ENCODE assay signal across 9 cellular contexts in the genomic region with DNA sequence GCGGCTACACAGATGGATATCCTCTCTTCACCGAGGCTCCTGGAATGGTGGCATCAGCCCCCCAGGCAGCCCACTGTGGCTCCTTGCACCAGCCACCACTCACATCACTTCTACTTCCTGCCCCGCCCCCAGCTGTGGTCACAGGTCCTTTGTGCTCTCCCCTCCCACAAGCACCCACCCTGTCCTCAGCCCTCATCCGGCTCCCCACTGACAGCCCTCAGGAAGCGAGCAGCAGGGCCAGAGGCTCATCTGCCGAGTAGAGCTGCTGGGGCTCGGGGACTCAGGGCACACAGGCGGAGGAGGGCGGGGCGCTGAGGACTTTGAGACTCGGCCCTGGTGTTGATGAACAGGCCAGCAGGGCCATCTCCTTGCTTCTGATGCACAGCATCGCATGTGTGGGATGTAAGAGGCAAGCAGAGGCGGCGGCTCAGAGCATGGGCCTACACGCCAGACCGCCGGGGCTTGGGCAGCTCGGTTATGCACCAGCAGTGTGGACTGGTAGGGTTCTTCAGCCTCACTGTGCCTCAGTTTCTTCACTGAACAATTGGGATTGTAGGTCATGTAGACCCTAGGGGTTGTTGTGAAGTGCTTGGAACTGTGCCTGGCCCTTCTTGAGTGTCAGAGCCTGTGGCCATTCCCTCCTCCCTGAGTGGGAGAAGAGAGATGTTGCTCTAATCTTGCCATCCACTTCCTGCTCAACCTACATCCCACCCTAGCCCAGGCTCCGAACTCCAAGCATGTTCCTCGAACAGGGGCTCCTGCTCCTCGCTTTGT. TPM values are rescaled to one million over a fixed set of nuclear protein-coding genes. Genes with fewer than 3 reads are reported as not detected.
DNase-seq lines count a peak whose midpoint lies in the region; ATAC-seq and TF ChIP-seq lines count a peak whose summit lies in the region.
"Had no signal": no experiment of that assay in that cellular context is flagged by ENCODE, and none has a peak within 500 bp of the region (broad histone marks: within the 10 kb centered on the region; RNA-seq: fewer than 3 reads in every experiment).

TSS of gene PRF1 (minus strand) at position 77 of the 774 bp plus-strand sequence. CDS start 1,839 bp downstream, outside the sequence.

- no peak for ATAC-seq in GM18511 (IDR thresholded peaks at IDR 0.05; ENCODE audit: unreplicated experiment)

- TF ChIP-seq CTCF in colonic mucosa (IDR thresholded peaks at IDR 0.05) (no peak), A673 (conservative IDR thresholded peaks at IDR 0.05; ENCODE audit: low read depth, low read length) (no peak)

- H3K4me1 ChIP-seq in colonic mucosa (no peaks in the 10 kb centered on the region), A673 (ENCODE audit: insufficient read depth, low read length, poor library complexity, severe bottlenecking) (no peaks in the 10 kb centered on the region)

- DNase-seq in CMK (ENCODE audit: low read depth): peak; percentile 90
- peak; percentile 52 for DNase-seq in activated CD4-positive, alpha-beta T cell treated with anti-CD3 and anti-CD28 coated beads, Interleukin-2, amount 50 U/mL, for 1 hour
- peak; percentile 40 for DNase-seq in colonic mucosa
- DNase-seq in stimulated activated CD4-positive, alpha-beta T cell treated with anti-CD3 and anti-CD28 coated beads, Interleukin-1b, Interleukin-23, amount 100 ng/mL, for 48 hours: peak; percentile 74
- DNase-seq in NCI-H2171 (lab: John Stamatoyannopoulos, UW): no peak
- DNase-seq in NCI-H1417 treated with DMSO at 0.1 percent for 48 hours (lab: John Stamatoyannopoulos, UW): no peak
- no peak for DNase-seq in A673 (ENCODE audit: low spot score)

- H3K4me3 ChIP-seq in colonic mucosa: no peak within 1 kb of the TSS
- H3K4me3 ChIP-seq in A673 (ENCODE audit: low read depth, low read length, poor library complexity, severe bottlenecking): no peak within 1 kb of the TSS

- no peaks in the 10 kb centered on the region for H3K27me3 ChIP-seq in colonic mucosa
- H3K27me3 ChIP-seq in A673 (replicated peaks; ENCODE audit: insufficient read depth, low read depth, low read length, poor library complexity): no peaks in the 10 kb centered on the region

- no TSS peak for BruUV-seq in A673 (replicated peaks; lab: Mats Ljungman, UMichigan)

- H3K36me3 ChIP-seq in colonic mucosa: no peaks in the 10 kb centered on the region
- no peaks in the 10 kb centered on the region for H3K36me3 ChIP-seq in A673 (ENCODE audit: insufficient read depth, low read length, poor library complexity, severe bottlenecking)

- H3K27ac ChIP-seq in colonic mucosa (no peak within 1 kb of the TSS), A673 (ENCODE audit: low read depth, low read length, poor library complexity, severe bottlenecking) (no peak within 1 kb of the TSS)
- H3K27ac ChIP-seq: C4-2B had no signal

- peak within 1 kb of the TSS in 1 of 2 donors; percentile 19 for H3K9ac ChIP-seq in colonic mucosa (ENCODE audit: low read depth in 2 of 2, low read length in 2 of 2)

- POLR2A ChIA-PET in A673 (lab: Charles Lee; ENCODE audit: low non-redundant PET): no interaction called here

- CTCF ChIA-PET in A673 (lab: Charles Lee): no interaction called here

- H3K9me3 ChIP-seq in colonic mucosa: no peaks in the 10 kb centered on the region
- H3K9me3 ChIP-seq in A673 (ENCODE audit: low read depth, low read length, poor library complexity, severe bottlenecking): no peaks in the 10 kb centered on the region

- intact Hi-C loops in colonic mucosa (cut with DNase I): no loop called here
- intact Hi-C loops in A673 (cut with micrococcal nuclease; ENCODE audit: unreplicated experiment): no loop called here

RNA-seq across cellular contexts. Expression of gene PRF1, which starts in this region (rescaled TPM):
- total RNA-seq in colonic mucosa: 1 to 10 TPM in 1 of 2 donors, under 1 TPM in 1; 0.96 to 1.3 TPM
- not detected in 2 replicates for total RNA-seq in A673 (2021)

Comparison
In these comparisons a context has a peak if more than half of its experiments do, and no peak if none do; other contexts are left out.
1. DNase-seq: peak in CMK (single experiment), activated CD4-positive, alpha-beta T cell treated with anti-CD3 and anti-CD28 coated beads, Interleukin-2, amount 50 U/mL, for 1 hour (single experiment), colonic mucosa (single experiment) and stimulated activated CD4-positive, alpha-beta T cell treated with anti-CD3 and anti-CD28 coated beads, Interleukin-1b, Interleukin-23, amount 100 ng/mL, for 48 hours (single experiment); none in NCI-H2171 (single experiment), NCI-H1417 treated with DMSO at 0.1 percent for 48 hours (single experiment) and A673 (single experiment).